3 cellular contexts compared by ENCODE assay signal in genomic region chr19:2461751-2462634, GRCh38.
TF ChIP-seq lines count a peak whose summit lies in the region.

No MANE protein-coding gene starts in this region.

TF ChIP-seq in HEK293, 187 proteins besides CTCF, POLR2A, EP300 and RAD21 (continues in another document):
- TF ChIP-seq MYNN (tag by site-specific recombination; IDR thresholded peaks at IDR 0.05; ENCODE audit: borderline replicate concordance), result no peak
- peak; percentile 82 for TF ChIP-seq GLIS2 (tag by site-specific recombination; IDR thresholded peaks at IDR 0.05)
- TF ChIP-seq ZNF677 (tag by site-specific recombination; IDR thresholded peaks at IDR 0.05), result no peak
- TF ChIP-seq SP3 (tag by site-specific recombination; IDR thresholded peaks at IDR 0.05), result peak; percentile 77
- TF ChIP-seq ZNF747 (tag by site-specific recombination; IDR thresholded peaks at IDR 0.05), result no peak
- TF ChIP-seq ZNF792 (tag by site-specific recombination; IDR thresholded peaks at IDR 0.05), result no peak
- TF ChIP-seq ZNF121 (tag by site-specific recombination; IDR thresholded peaks at IDR 0.05), result 0 out of 2 replicates have a peak, but pooled peaks have one; percentile 31
- TF ChIP-seq ZNF560 (tag by site-specific recombination; IDR thresholded peaks at IDR 0.05; ENCODE audit: borderline replicate concordance), result no peak
- peak; percentile 64 for TF ChIP-seq GLIS1 (tag by site-specific recombination; IDR thresholded peaks at IDR 0.05)
- TF ChIP-seq TRIM28 (IDR thresholded peaks at IDR 0.05; ENCODE audit: borderline replicate concordance, low read length), result no peak
- TF ChIP-seq KLF8 (tag by site-specific recombination; IDR thresholded peaks at IDR 0.05), result 0 out of 2 replicates have a peak, but pooled peaks have one; percentile 42
- no peak for TF ChIP-seq REST (tag by site-specific recombination; IDR thresholded peaks at IDR 0.05)
- TF ChIP-seq ZXDB (tag by site-specific recombination; IDR thresholded peaks at IDR 0.05), result no peak
- no peak for TF ChIP-seq ZNF529 (tag by site-specific recombination; IDR thresholded peaks at IDR 0.05; ENCODE audit: insufficient replicate concordance)
- no peak for TF ChIP-seq ZNF416 (tag by site-specific recombination; IDR thresholded peaks at IDR 0.05)

TF ChIP-seq in SK-N-SH, 30 proteins besides CTCF, POLR2A, EP300 and RAD21 (continues in another document):
- TF ChIP-seq RCOR1 (IDR thresholded peaks at IDR 0.05; ENCODE audit: low read length) (no peak), YY1 (IDR thresholded peaks at IDR 0.05; ENCODE audit: low read depth) (no peak), TAF1 (IDR thresholded peaks at IDR 0.05; ENCODE audit: borderline replicate concordance, low read depth, low read length) (no peak), POLR2AphosphoS5 (IDR thresholded peaks at IDR 0.05; ENCODE audit: low read depth, low read length) (no peak), RXRA (IDR thresholded peaks at IDR 0.05; ENCODE audit: borderline replicate concordance, low read depth) (no peak; the same call in 1 of the 2 replicates), GABPA (IDR thresholded peaks at IDR 0.05; ENCODE audit: low read depth) (no peak), NRF1 (IDR thresholded peaks at IDR 0.05; ENCODE audit: low read depth, low read length) (peak; percentile 38; the same call in 1 of the 2 replicates), ELF1 (IDR thresholded peaks at IDR 0.05) (peak; percentile 59), TCF12 (IDR thresholded peaks at IDR 0.05) (peak; percentile 14; the same call in 1 of the 2 replicates), EZH2phosphoT487 (IDR thresholded peaks at IDR 0.05; ENCODE audit: borderline replicate concordance, low read depth) (no peak), IRF3 (IDR thresholded peaks at IDR 0.05; ENCODE audit: low read depth, low read length) (no peak), SIN3A (IDR thresholded peaks at IDR 0.05; ENCODE audit: borderline replicate concordance, low read depth, low read length) (peak; percentile 51; the same call in 1 of the 2 replicates), FOSL2 (IDR thresholded peaks at IDR 0.05; ENCODE audit: borderline replicate concordance, low read depth) (no peak), FOXJ3 (CRISPR knock-in tag; IDR thresholded peaks at IDR 0.05) (no peak), MEF2A (IDR thresholded peaks at IDR 0.05; ENCODE audit: borderline replicate concordance, low read depth) (no peak), PBX3 (IDR thresholded peaks at IDR 0.05) (peak; percentile 35; the same call in 1 of the 2 replicates), ZBTB33 (IDR thresholded peaks at IDR 0.05; ENCODE audit: borderline replicate concordance, low read depth) (peak; percentile 50; the same call in 1 of the 2 replicates), FOXM1 (IDR thresholded peaks at IDR 0.05; ENCODE audit: low read depth) (peak; percentile 99), CHD2 (IDR thresholded peaks at IDR 0.05; ENCODE audit: low read length, partially characterized antibody) (peak; percentile 55), USF2 (IDR thresholded peaks at IDR 0.05; ENCODE audit: borderline replicate concordance, low read depth, low read length) (no peak), MXI1 (IDR thresholded peaks at IDR 0.05; ENCODE audit: low read depth, low read length) (peak; percentile 46; the same call in 1 of the 2 replicates), JUND (IDR thresholded peaks at IDR 0.05) (no peak), SMC3 (IDR thresholded peaks at IDR 0.05; ENCODE audit: low read depth, low read length) (no peak), TEAD4 (IDR thresholded peaks at IDR 0.05; ENCODE audit: borderline replicate concordance, insufficient read depth) (0 out of 2 replicates have a peak, but pooled peaks have one; percentile 24)

TF ChIP-seq in K562, 482 proteins besides CTCF, POLR2A, EP300 and RAD21:
- TF ChIP-seq HIVEP1 (CRISPR knock-in tag; IDR thresholded peaks at IDR 0.05), result no peak
- 0 out of 2 replicates have a peak, but pooled peaks have one; percentile 11 for TF ChIP-seq ZBTB33 (CRISPR knock-in tag; IDR thresholded peaks at IDR 0.05)
- TF ChIP-seq ADNP (tag; IDR thresholded peaks at IDR 0.05), result peak; percentile 45; the same call in 1 of the 2 replicates
- TF ChIP-seq ZNF143 (CRISPR knock-in tag; IDR thresholded peaks at IDR 0.05), result peak; percentile 58; the same call in 1 of the 2 replicates
- TF ChIP-seq ZNF589 (CRISPR knock-in tag; IDR thresholded peaks at IDR 0.05; ENCODE audit: low read depth), result no peak
- TF ChIP-seq ZFX (CRISPR knock-in tag; IDR thresholded peaks at IDR 0.05), result no peak
- TF ChIP-seq RBFOX2 (IDR thresholded peaks at IDR 0.05; ENCODE audit: low read depth, low read length), result 0 out of 2 replicates have a peak, but pooled peaks have one; percentile 26
- TF ChIP-seq SIX5 (IDR thresholded peaks at IDR 0.05; ENCODE audit: borderline replicate concordance in 1 of 2, insufficient read depth in 1 of 2, low read depth in 1 of 2, low read length in 2 of 2), result peak in 1 of 2 experiments; percentile 11; a peak in 1 of 4 replicates
- peak in 1 of 2 experiments; percentile 63 for TF ChIP-seq AFF1 (IDR thresholded peaks at IDR 0.05; ENCODE audit: low read depth in 1 of 2, partially characterized antibody in 2 of 2)
- peak; percentile 72 for TF ChIP-seq VEZF1 (CRISPR knock-in tag; IDR thresholded peaks at IDR 0.05)
- TF ChIP-seq HINFP (tag; conservative IDR thresholded peaks at IDR 0.05; ENCODE audit: low read depth), result no peak
- TF ChIP-seq BDP1 (IDR thresholded peaks at IDR 0.05; ENCODE audit: insufficient read depth, insufficient read length), result no peak
- no peak for TF ChIP-seq ZNF75A (CRISPR knock-in tag; IDR thresholded peaks at IDR 0.05)
- no peak for TF ChIP-seq ZNF146 (CRISPR knock-in tag; IDR thresholded peaks at IDR 0.05; ENCODE audit: unreplicated experiment)
- TF ChIP-seq ZBTB7A (IDR thresholded peaks at IDR 0.05; ENCODE audit: borderline replicate concordance, control insufficient read depth, low read depth, low read length), result peak; percentile 60
- TF ChIP-seq NRF1 (conservative IDR thresholded peaks at IDR 0.05 in 1 of 2, IDR thresholded peaks at IDR 0.05 in 1 of 2), result 0 out of 4 replicates have a peak, but pooled peaks of 1 of the 2 experiments have one; percentile 11
- peak; percentile 28 for TF ChIP-seq EGR1 (conservative IDR thresholded peaks at IDR 0.05)
- TF ChIP-seq HCFC1 (IDR thresholded peaks at IDR 0.05; ENCODE audit: low read depth, low read length), result peak; percentile 70
- TF ChIP-seq HLTF (IDR thresholded peaks at IDR 0.05), result no peak
- TF ChIP-seq ZNF740 (CRISPR knock-in tag; IDR thresholded peaks at IDR 0.05), result peak; percentile 49; the same call in 1 of the 2 replicates
- no peak for TF ChIP-seq ZNF740 (tag; IDR thresholded peaks at IDR 0.05)
